ENCODE assay signal across 11 cellular contexts in the genomic region with DNA sequence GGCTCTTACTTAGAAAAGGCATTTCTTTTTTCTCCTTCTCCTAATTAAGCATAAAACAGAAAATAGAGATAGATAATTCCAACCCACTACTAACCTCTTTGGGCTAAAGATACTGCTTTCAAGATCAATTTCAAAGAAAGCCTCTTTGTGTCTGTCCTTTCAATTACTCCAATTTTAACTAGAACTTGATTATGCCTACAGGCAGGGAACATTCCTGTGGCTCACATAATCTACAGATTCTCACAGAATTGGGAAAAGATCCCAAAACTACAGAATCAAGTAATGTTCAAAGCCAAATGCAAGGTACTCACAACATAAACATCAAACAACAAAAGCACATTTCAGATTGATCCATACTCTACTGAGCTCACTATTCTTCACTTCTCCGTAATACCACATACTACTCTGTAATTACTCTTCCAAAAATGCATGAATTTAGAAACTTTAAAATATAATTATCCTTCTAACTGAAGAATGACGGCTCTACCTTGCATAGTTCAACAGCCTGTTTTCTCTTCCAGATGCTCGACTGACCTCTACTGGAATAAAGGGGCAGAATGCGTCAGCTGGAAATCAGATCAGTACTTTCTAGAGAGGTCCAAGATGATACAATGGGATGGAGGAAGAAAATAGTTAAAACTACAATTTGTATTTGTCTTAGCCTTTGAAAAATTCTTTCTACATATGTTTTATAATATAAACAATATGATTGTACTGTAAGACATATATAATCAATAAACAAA. TPM values are rescaled to one million over a fixed set of nuclear protein-coding genes. Genes with fewer than 3 reads are reported as not detected.
DNase-seq lines count a peak whose midpoint lies in the region; ATAC-seq, FAIRE-seq and TF ChIP-seq lines count a peak whose summit lies in the region.
"Had no signal": no experiment of that assay in that cellular context is flagged by ENCODE, and none has a peak within 500 bp of the region (broad histone marks: within the 10 kb centered on the region; RNA-seq: fewer than 3 reads in every experiment).

No MANE protein-coding gene starts in this region.

- H3K4me3 ChIP-seq in AG10803 (ENCODE audit: low read length) (no peak overlapping the region), HL-60 (replicated peaks; ENCODE audit: insufficient read depth, low read length) (no peak overlapping the region), astrocyte of the spinal cord (ENCODE audit: low read depth, low read length) (no peak overlapping the region), kidney (ENCODE audit: low read length in 2 of 2) (no peak overlapping the region)
- H3K4me3 ChIP-seq: ovary had no signal

- H3K36me3 Mint-ChIP-seq in naive thymus-derived CD8-positive, alpha-beta T cell = peaks cover 9 to 48% (median 39%) of the 10 kb centered on the region in 3 donors

- POLR2A ChIA-PET in naive thymus-derived CD8-positive, alpha-beta T cell (lab: Charles Lee) = no interaction called here

- no peaks in the 10 kb centered on the region for H3K9me3 ChIP-seq in kidney (ENCODE audit: control insufficient read depth in 1 of 2, low read length in 2 of 2)
- H3K9me3 ChIP-seq: ovary had no signal

- no peak overlapping the region for H3K9ac ChIP-seq in kidney (ENCODE audit: low read length in 2 of 2)

- TF ChIP-seq CTCF in AG10803 (conservative IDR thresholded peaks at IDR 0.05; ENCODE audit: low read length) (peak; percentile 60), HL-60 (IDR thresholded peaks at IDR 0.05; ENCODE audit: insufficient read depth, low read length) (no peak), astrocyte of the spinal cord (IDR thresholded peaks at IDR 0.05; ENCODE audit: low read depth, low read length) (peak; percentile 50), kidney (IDR thresholded peaks at IDR 0.05; ENCODE audit: borderline replicate concordance, extremely low read depth, insufficient read depth) (peak; percentile 8)

- H3K27me3 ChIP-seq in HL-60 (ENCODE audit: insufficient read depth, poor library complexity, severe bottlenecking) = no peaks in the 10 kb centered on the region
- H3K27me3 ChIP-seq: ovary had no signal

- H3K9me3 Mint-ChIP-seq in naive thymus-derived CD8-positive, alpha-beta T cell = peaks cover 0 to 2% (median 0%) of the 10 kb centered on the region in 9 donors
- H3K9me3 Mint-ChIP-seq: activated T-cell treated with anti-CD3 and anti-CD28 coated beads, Interleukin-2, amount 50 U/mL, for 24 hours had no signal

- in situ Hi-C loops in astrocyte of the spinal cord (cut with HindIII; ENCODE audit: low sequenced_read_pairs) = no loop called here

- peaks cover 26 to 54% (median 51%) of the 10 kb centered on the region in 4 donors for H3K4me1 Mint-ChIP-seq in naive thymus-derived CD8-positive, alpha-beta T cell

- H3K27me3 Mint-ChIP-seq in naive thymus-derived CD8-positive, alpha-beta T cell = no peaks in the 10 kb centered on the region
- H3K27me3 Mint-ChIP-seq: activated T-cell treated with anti-CD3 and anti-CD28 coated beads, Interleukin-2, amount 50 U/mL, for 24 hours had no signal

- H3K27ac ChIP-seq in HL-60 (replicated peaks) (peak overlapping the region; percentile 46), kidney (ENCODE audit: low read depth in 2 of 2, low read length in 2 of 2) (no peak overlapping the region)
- H3K27ac ChIP-seq: ovary had no signal

- intact Hi-C loops in kidney (cut with DNase I) = no loop called here

- no peak overlapping the region for H3K4me3 Mint-ChIP-seq in naive thymus-derived CD8-positive, alpha-beta T cell
- H3K4me3 Mint-ChIP-seq: activated T-cell treated with anti-CD3 and anti-CD28 coated beads, Interleukin-2, amount 50 U/mL, for 24 hours had no signal

- DNase-seq in AG10803 (ENCODE audit: low read depth) (peak; percentile 27), HL-60 (ENCODE audit: low read depth in 1 of 2, low spot score in 1 of 2) (no peak), astrocyte of the spinal cord (ENCODE audit: low read depth, low spot score) (no peak), kidney (no peak)
- DNase-seq in stimulated activated CD4-positive, alpha-beta T cell treated with anti-CD3 and anti-CD28 coated beads, Interleukin-15, amount 100 ng/mL, for 24 hours = no peak
- DNase-seq in naive thymus-derived CD8-positive, alpha-beta T cell = no peak
- DNase-seq: activated T-cell treated with anti-CD3 and anti-CD28 coated beads, Interleukin-2, amount 50 U/mL, for 24 hours; NCI-H345; ovary had no signal

- ATAC-seq in HG03039 (IDR thresholded peaks at IDR 0.05; ENCODE audit: unreplicated experiment) (no peak), HG03095 (IDR thresholded peaks at IDR 0.05; ENCODE audit: unreplicated experiment) (no peak)
- ATAC-seq in naive thymus-derived CD8-positive, alpha-beta T cell = no peak

- H3K36me3 ChIP-seq in kidney (ENCODE audit: control insufficient read depth in 1 of 2, insufficient read depth in 2 of 2, low read length in 2 of 2) = peaks cover 0 to 8% of the 10 kb centered on the region in 2 donors
- H3K36me3 ChIP-seq: ovary had no signal

- H3K27ac Mint-ChIP-seq in naive thymus-derived CD8-positive, alpha-beta T cell = no peak overlapping the region
- H3K27ac Mint-ChIP-seq: activated T-cell treated with anti-CD3 and anti-CD28 coated beads, Interleukin-2, amount 50 U/mL, for 24 hours had no signal

- peaks cover 2 to 3% of the 10 kb centered on the region in 2 donors for H3K4me1 ChIP-seq in kidney (ENCODE audit: control insufficient read depth in 1 of 2, insufficient read depth in 1 of 2, low read depth in 1 of 2, low read length in 2 of 2)

- FAIRE-seq in kidney (lab: Jason Lieb, UNC) = no peak

RNA-seq across cellular contexts. Expression of gene MTERF1, which starts 3.9 kb away (rescaled TPM):
- total RNA-seq in kidney = 14.6 TPM
- 10.1 TPM for polyA plus RNA-seq in kidney (ENCODE audit: insufficient read depth, low read depth, low replicate concordance)
- 10 to 100 TPM; 33.2 to 33.7 TPM for total RNA-seq in naive thymus-derived CD8-positive, alpha-beta T cell
- polyA plus RNA-seq in naive thymus-derived CD8-positive, alpha-beta T cell = 10 to 100 TPM in 1 of 3 donors, 1 to 10 TPM in 2; 8.0 to 12.1 (median 9.7) TPM
